Comparison of ENCODE assay signal across 8 cellular contexts in the genomic region with DNA sequence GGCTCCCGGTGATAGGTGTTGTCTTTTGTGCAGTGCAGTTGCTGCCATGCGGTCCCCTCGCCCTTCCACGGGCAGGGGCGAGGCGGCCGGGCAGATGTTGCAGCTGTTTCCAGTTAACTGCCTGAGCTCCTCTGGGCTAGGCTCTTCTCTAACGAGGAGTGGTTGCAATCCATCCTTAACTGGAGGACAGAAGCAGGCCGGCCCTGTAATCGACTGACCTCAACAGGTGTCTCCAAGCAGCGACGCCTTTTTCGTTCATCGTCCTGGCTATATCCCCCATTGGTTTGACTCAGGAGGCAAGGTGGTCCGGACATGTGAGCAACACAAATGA. TPM values are rescaled to one million over a fixed set of nuclear protein-coding genes. Genes with fewer than 3 reads are reported as not detected.
DNase-seq lines count a peak whose midpoint lies in the region; ATAC-seq and TF ChIP-seq lines count a peak whose summit lies in the region.

No MANE protein-coding gene starts in this region.

- in situ Hi-C loops in IMR-90 (cut with MboI; ENCODE audit: low sequenced_read_pairs) = no loop called here
- in situ Hi-C loops in astrocyte of the spinal cord (cut with HindIII; ENCODE audit: low sequenced_read_pairs) = no loop called here

- H3K27me3 Mint-ChIP-seq in CD4-positive, alpha-beta T cell = peaks cover under 1% of the 10 kb centered on the region

- no peak for DNase-seq in CD4-positive, alpha-beta T cell
- DNase-seq in IMR-90 (no peak), astrocyte of the spinal cord (ENCODE audit: low read depth, low spot score) (no peak), thyroid gland (no peak), NCI-H1105 treated with DMSO at 0.1 percent for 48 hours (lab: John Stamatoyannopoulos, UW) (no peak)

- peaks cover 11% of the 10 kb centered on the region for H3K36me3 ChIP-seq in IMR-90 (ENCODE audit: control insufficient read depth, insufficient read depth, low read length)
- no peaks in the 10 kb centered on the region for H3K36me3 ChIP-seq in liver (ENCODE audit: control insufficient read depth in 4 of 4, insufficient read depth in 3 of 4, low read depth in 1 of 4, low read length in 3 of 4)
- no peaks in the 10 kb centered on the region for H3K36me3 ChIP-seq in thyroid gland

- H3K4me2 ChIP-seq in IMR-90 (ENCODE audit: low read depth, low read length) = peak overlapping the region; percentile 97

- peaks cover 21% of the 10 kb centered on the region for H3K36me3 Mint-ChIP-seq in CD4-positive, alpha-beta T cell (ENCODE audit: low read depth)

- peak overlapping the region; percentile 89 for H3K56ac ChIP-seq in IMR-90 (ENCODE audit: extremely low read depth, insufficient read depth, low read length)

- no peaks in the 10 kb centered on the region for H3K27me3 ChIP-seq in CD4-positive, alpha-beta T cell (ENCODE audit: control insufficient read depth, insufficient read depth, low read length)
- H3K27me3 ChIP-seq in IMR-90 (ENCODE audit: control insufficient read depth, insufficient read depth, low read length) (no peaks in the 10 kb centered on the region), liver (ENCODE audit: control insufficient read depth in 4 of 4, insufficient read depth in 4 of 4, low read length in 3 of 4) (peaks cover 0 to 4% (median 1%) of the 10 kb centered on the region in 4 donors), thyroid gland (no peaks in the 10 kb centered on the region)

- H3K4ac ChIP-seq in IMR-90 (ENCODE audit: low read depth, low read length) = peak overlapping the region; percentile 64

- H3K18ac ChIP-seq in IMR-90 (ENCODE audit: low read depth, low read length) = peak overlapping the region; percentile 74

- H4K20me1 ChIP-seq in IMR-90 (ENCODE audit: insufficient read depth, low read length) = peaks cover 28% of the 10 kb centered on the region

- H3K14ac ChIP-seq in IMR-90 (replicated peaks; ENCODE audit: low read depth, low read length) = peak overlapping the region; percentile 61

- 3% methylated on average over 8 of the region's 15 CpGs; no CpG with 5 or more reads in 1 of the 2 experiments for WGBS in IMR-90 (ENCODE audit: extremely low coverage in 2 of 2, insufficient read length in 1 of 2), 2 experiments
- WGBS in liver = 6% methylated on average over 15 of the region's 15 CpGs
- WGBS in thyroid gland, 2 donors = 6 to 7% methylated on average over 8 to 15 of the region's 15 CpGs

- H2BK20ac ChIP-seq in IMR-90 (ENCODE audit: low read depth, low read length) = peak overlapping the region; percentile 36

- peak overlapping the region; percentile 75 for H2AK9ac ChIP-seq in IMR-90 (replicated peaks; ENCODE audit: low read depth, low read length, poor library complexity)

- H3K4me3 Mint-ChIP-seq in CD4-positive, alpha-beta T cell = peak overlapping the region; percentile 99

- H3K9me3 ChIP-seq in CD4-positive, alpha-beta T cell (ENCODE audit: control insufficient read depth, low read length) = no peaks in the 10 kb centered on the region
- H3K9me3 ChIP-seq in IMR-90 (ENCODE audit: control insufficient read depth, insufficient read depth, low read length) (no peaks in the 10 kb centered on the region), liver (ENCODE audit: control insufficient read depth in 4 of 4, low read length in 3 of 4) (no peaks in the 10 kb centered on the region), thyroid gland (no peaks in the 10 kb centered on the region)

- H3K79me1 ChIP-seq in IMR-90 (ENCODE audit: low read depth in 1 of 2, low read length in 2 of 2) = peaks cover 23 to 37% of the 10 kb centered on the region in 2 experiments

- ATAC-seq in CD4-positive, alpha-beta T cell (ENCODE audit: poor library complexity) = no peak
- peak; percentile 0 for ATAC-seq in IMR-90 (ENCODE audit: low read depth)
- ATAC-seq in GM19452 (IDR thresholded peaks at IDR 0.05; ENCODE audit: unreplicated experiment) = no peak
- ATAC-seq in GM18520 (IDR thresholded peaks at IDR 0.05; ENCODE audit: unreplicated experiment) = no peak

- H3K9me3 Mint-ChIP-seq in CD4-positive, alpha-beta T cell = no peaks in the 10 kb centered on the region

- H3K4me1 ChIP-seq in IMR-90 (ENCODE audit: control insufficient read depth, insufficient read depth, low read length) (peaks cover 23% of the 10 kb centered on the region), liver (ENCODE audit: control insufficient read depth in 4 of 4, insufficient read depth in 4 of 4, low read length in 3 of 4) (peaks cover 0 to 27% (median 10%) of the 10 kb centered on the region in 4 donors), thyroid gland (peaks cover 18 to 21% of the 10 kb centered on the region in 2 donors)

- H2AK5ac ChIP-seq in IMR-90 (ENCODE audit: low read depth, low read length) = peak overlapping the region; percentile 27; the same call in 1 of the 2 replicates

- no peak overlapping the region; the same call in 2 of the 3 replicates for H2BK15ac ChIP-seq in IMR-90 (ENCODE audit: low read depth, low read length)

- peak overlapping the region; percentile 78 for H3K9ac ChIP-seq in IMR-90 (ENCODE audit: low read depth, low read length)
- peak overlapping the region in 1 of 2 donors; percentile 75 for H3K9ac ChIP-seq in liver (ENCODE audit: low read depth in 1 of 2, low read length in 2 of 2)

- POLR2A ChIA-PET in CD4-positive, alpha-beta T cell (lab: Charles Lee) = interaction anchor here (0.9 to 1.8 kb wide), 3 partner anchors 98 to 341 kb away, joined by 3 to 4 read pairs (median 4); no protein-coding TSS in a partner anchor
- POLR2A ChIA-PET in IMR-90 (lab: Charles Lee; ENCODE audit: unreplicated experiment) = no interaction called here

- H3K23ac ChIP-seq in IMR-90 (ENCODE audit: low read depth, low read length) = peak overlapping the region; percentile 15

- peak overlapping the region; percentile 96 for H3K27ac Mint-ChIP-seq in CD4-positive, alpha-beta T cell

- H2AFZ ChIP-seq in IMR-90 (replicated peaks; ENCODE audit: low read length, poor library complexity) = peak overlapping the region; percentile 92

- peaks cover 35% of the 10 kb centered on the region for H3K4me1 Mint-ChIP-seq in CD4-positive, alpha-beta T cell (ENCODE audit: low read depth)

- dilution Hi-C loops in IMR-90 (cut with HindIII; ENCODE audit: low sequenced_read_pairs, unreplicated experiment) = no loop called here

- CTCF ChIA-PET in CD4-positive, alpha-beta T cell (lab: Charles Lee) = no interaction called here
- CTCF ChIA-PET in IMR-90 (lab: Yijun Ruan, JAX) = no interaction called here

- no TSS peak for BruUV-seq in IMR-90 (replicated peaks; lab: Mats Ljungman, UMichigan)

- peak overlapping the region; percentile 15 to 86 for H4K8ac ChIP-seq in IMR-90 (ENCODE audit: low read depth in 2 of 2, low read length in 2 of 2)

- H3K27ac ChIP-seq in CD4-positive, alpha-beta T cell (ENCODE audit: low read depth, low read length) = peak overlapping the region; percentile 89
- peak overlapping the region; percentile 90 for H3K27ac ChIP-seq in IMR-90 (ENCODE audit: insufficient read depth, low read length)
- peak overlapping the region; percentile 75 to 84 for H3K27ac ChIP-seq in liver (ENCODE audit: low read depth in 1 of 2, low read length in 2 of 2)
- peak overlapping the region; percentile 86 to 99 (median 97) for H3K27ac ChIP-seq in thyroid gland

- H4K5ac ChIP-seq in IMR-90 (ENCODE audit: low read depth, low read length) = peak overlapping the region; percentile 68

- no peak for TF ChIP-seq POLR2A in IMR-90 (IDR thresholded peaks at IDR 0.05; ENCODE audit: low read depth, low read length)
- TF ChIP-seq POLR2A in thyroid gland (IDR thresholded peaks at IDR 0.05) = no peak

- peak overlapping the region; percentile 66 for H2BK120ac ChIP-seq in IMR-90 (ENCODE audit: low read depth, low read length)

- peaks cover 22% of the 10 kb centered on the region for H3K9me1 ChIP-seq in IMR-90 (ENCODE audit: insufficient read depth, low read length)

- TF ChIP-seq CTCF in CD4-positive, alpha-beta T cell (IDR thresholded peaks at IDR 0.05) = no peak
- TF ChIP-seq CTCF in IMR-90 (conservative IDR thresholded peaks at IDR 0.05; ENCODE audit: low read depth, low read length) (no peak), astrocyte of the spinal cord (IDR thresholded peaks at IDR 0.05; ENCODE audit: low read depth, low read length) (no peak), liver (IDR thresholded peaks at IDR 0.05; ENCODE audit: low read depth, low read length, missing input control) (no peak), thyroid gland (IDR thresholded peaks at IDR 0.05) (no peak)

- intact Hi-C loops in CD4-positive, alpha-beta T cell (cut with DNase I, micrococcal nuclease) = loop anchor here (5.0 to 10.0 kb wide), 12 partner anchors 41 to 1474 kb away; partner anchors contain the start of genes GPALPP1 (in 2 of the 2), NUFIP1 (in 2 of the 2), COG3 (in 1 of the 2) and GTF2F2 (in 1 of the 2)
- intact Hi-C loops in IMR-90 (cut with micrococcal nuclease) (loop anchor here (5.0 kb wide), 3 partner anchors 134 to 239 kb away; no protein-coding TSS in a partner anchor), thyroid gland (cut with DNase I) (loop anchor here (10.0 kb wide), 2 partner anchors 83 to 407 kb away; partner anchors contain the start of genes GPALPP1 and NUFIP1)

- no peak for TF ChIP-seq RAD21 in IMR-90 (IDR thresholded peaks at IDR 0.05; ENCODE audit: low read length)
- TF ChIP-seq RAD21 in liver (IDR thresholded peaks at IDR 0.05) = no peak

- H3K4me3 ChIP-seq in IMR-90 (ENCODE audit: insufficient read depth, low read depth, low read length) = peak overlapping the region; percentile 80
- peak overlapping the region; percentile 77 for H3K4me3 ChIP-seq in astrocyte of the spinal cord (ENCODE audit: low read depth, low read length)
- peak overlapping the region; percentile 70 to 93 (median 82) for H3K4me3 ChIP-seq in liver (ENCODE audit: low read depth in 1 of 3, low read length in 3 of 3)
- H3K4me3 ChIP-seq in thyroid gland (replicated peaks in 1 of 3) = peak overlapping the region; percentile 52 to 88 (median 74)

- peak overlapping the region; percentile 86 for H2BK5ac ChIP-seq in IMR-90 (ENCODE audit: low read depth, low read length, poor library complexity, severe bottlenecking)

- peak overlapping the region; percentile 34 for H4K91ac ChIP-seq in IMR-90 (ENCODE audit: insufficient read depth, low read depth, low read length)

TF ChIP-seq in IMR-90, 13 proteins besides CTCF, POLR2A, EP300 and RAD21 (continues in another document):
- no peak for TF ChIP-seq NFE2L2 (IDR thresholded peaks at IDR 0.05; ENCODE audit: low read depth, low read length)
- no peak for TF ChIP-seq BHLHE40 (IDR thresholded peaks at IDR 0.05; ENCODE audit: low read depth, low read length)
- no peak for TF ChIP-seq MXI1 (IDR thresholded peaks at IDR 0.05; ENCODE audit: borderline replicate concordance, low read depth, low read length)

TF ChIP-seq in liver, 16 proteins besides CTCF, POLR2A, EP300 and RAD21 (continues in another document):
- no peak for TF ChIP-seq MAX (IDR thresholded peaks at IDR 0.05)

RNA-seq across cellular contexts. Expression of gene TSC22D1, which starts 1.9 kb away (rescaled TPM):
- 10 to 100 TPM; 24.0 to 26.5 TPM for total RNA-seq in CD4-positive, alpha-beta T cell
- total RNA-seq in IMR-90 (2012; rRNA removed) (30.8 and 52.2 TPM in 2 replicates), liver (10 to 100 TPM; 30.7 to 43.3 TPM), thyroid gland (100 to 1,000 TPM in 1 of 4 donors, 10 to 100 TPM in 3; 78.0 to 103 (median 90.5) TPM)
- polyA plus RNA-seq in IMR-90 (2012; rRNA removed) (42.2 and 44.9 TPM in 2 replicates), liver (10 to 100 TPM; 21.0 to 43.5 TPM)
- 31.4 and 37.1 TPM in 2 replicates for polyA plus RNA-seq in IMR-90 (2012; cell fraction: cytosol; rRNA removed)
- polyA plus RNA-seq in IMR-90 (2012; cell fraction: nucleus; rRNA removed; ENCODE audit: low replicate concordance) = 42.3 and 132 TPM in 2 replicates
